In genomic region chr7:42745357-42746022, GRCh38 we compare ENCODE assay signal across 8 cellular contexts.
A peak's percentile ranks its signal among the peaks of the same experiment; 100 is the strongest.
DNase-seq lines count a peak whose midpoint lies in the region; ATAC-seq and TF ChIP-seq lines count a peak whose summit lies in the region.

No MANE protein-coding gene starts in this region.

- no peaks in the 10 kb centered on the region for H3K4me1 ChIP-seq in SK-N-SH (ENCODE audit: control insufficient read depth in 1 of 2, insufficient read depth in 2 of 2, low read depth in 1 of 2, low read length in 1 of 2)

- CTCF ChIA-PET in SK-N-SH (lab: Yijun Ruan, JAX): interaction anchor here (0.7 to 3.0 kb wide), 39 partner anchors 9 to 804 kb away, joined by 3 to 15 read pairs (median 4); no protein-coding TSS in a partner anchor

- no peaks in the 10 kb centered on the region for H3K4me1 Mint-ChIP-seq in activated T-helper 2 cell treated with anti-CD3 and anti-CD28 coated beads, Interferon-gamma antibody, Interleukin-2, Interleukin-4, amounts not matched to agents 10 μg/mL and 5 μg/mL and 100 μg/mL, durations not matched to agents 14 hours and 24 hours and 36 hours (ENCODE audit: low read depth)

- H3K4me3 Mint-ChIP-seq in activated T-helper 2 cell treated with anti-CD3 and anti-CD28 coated beads, Interferon-gamma antibody, Interleukin-2, Interleukin-4, amounts not matched to agents 10 μg/mL and 5 μg/mL and 100 μg/mL, durations not matched to agents 14 hours and 24 hours and 36 hours (ENCODE audit: low read depth): no peak overlapping the region

- H3K27ac Mint-ChIP-seq in activated T-helper 2 cell treated with anti-CD3 and anti-CD28 coated beads, Interferon-gamma antibody, Interleukin-2, Interleukin-4, amounts not matched to agents 10 μg/mL and 5 μg/mL and 100 μg/mL, durations not matched to agents 14 hours and 24 hours and 36 hours: no peak overlapping the region

- H3K9me3 ChIP-seq in SK-N-SH: no peaks in the 10 kb centered on the region

- no peak for DNase-seq in AG09319 (ENCODE audit: extremely low read depth, low read depth)
- DNase-seq in GM20000 (ENCODE audit: low spot score): peak; percentile 22
- DNase-seq in SK-N-SH: peak; percentile 23
- DNase-seq in fibroblast of the aortic adventitia (ENCODE audit: low read depth): peak; percentile 55
- DNase-seq in stimulated activated CD4-positive, alpha-beta T cell treated with anti-CD3 and anti-CD28 coated beads, Interleukin-1b, Interleukin-23, amount 100 ng/mL, for 48 hours: peak; percentile 34
- DNase-seq in activated T-helper 2 cell treated with anti-CD3 and anti-CD28 coated beads, Interferon-gamma antibody, Interleukin-2, Interleukin-4, amounts not matched to agents 10 μg/mL and 5 μg/mL and 100 μg/mL, durations not matched to agents 14 hours and 24 hours and 36 hours (ENCODE audit: low spot score): no peak
- no peak for DNase-seq in inferior parietal cortex (ENCODE audit: extremely low spot score)

- no peak overlapping the region for H3K27ac ChIP-seq in SK-N-SH (ENCODE audit: low read depth in 2 of 2, low read length in 1 of 2)

- no peaks in the 10 kb centered on the region for H3K27me3 Mint-ChIP-seq in activated T-helper 2 cell treated with anti-CD3 and anti-CD28 coated beads, Interferon-gamma antibody, Interleukin-2, Interleukin-4, amounts not matched to agents 10 μg/mL and 5 μg/mL and 100 μg/mL, durations not matched to agents 14 hours and 24 hours and 36 hours (ENCODE audit: low read depth)

- POLR2A ChIA-PET in SK-N-SH (lab: Yijun Ruan, JAX): no interaction called here

- no peaks in the 10 kb centered on the region for H3K79me2 ChIP-seq in SK-N-SH (ENCODE audit: insufficient read depth)

- no peaks in the 10 kb centered on the region for H3K27me3 ChIP-seq in SK-N-SH (ENCODE audit: insufficient read depth)

- H4K20me1 ChIP-seq in SK-N-SH (ENCODE audit: insufficient read depth): no peaks in the 10 kb centered on the region

- no peaks in the 10 kb centered on the region for H3K36me3 ChIP-seq in SK-N-SH (replicated peaks in 1 of 2; ENCODE audit: control insufficient read depth in 1 of 2, insufficient read depth in 2 of 2, low read length in 1 of 2)

- TF ChIP-seq EP300 in SK-N-SH (IDR thresholded peaks at IDR 0.05; ENCODE audit: borderline replicate concordance in 1 of 2, low read depth in 1 of 2, low read length in 1 of 2): no peak

- H3K4me2 ChIP-seq in SK-N-SH: no peak overlapping the region

- no peak for ATAC-seq in GM19452 (IDR thresholded peaks at IDR 0.05; ENCODE audit: unreplicated experiment)

- H3K9me3 Mint-ChIP-seq in activated T-helper 2 cell treated with anti-CD3 and anti-CD28 coated beads, Interferon-gamma antibody, Interleukin-2, Interleukin-4, amounts not matched to agents 10 μg/mL and 5 μg/mL and 100 μg/mL, durations not matched to agents 14 hours and 24 hours and 36 hours: peaks cover 3% of the 10 kb centered on the region

- TF ChIP-seq CTCF in AG09319 (IDR thresholded peaks at IDR 0.05; ENCODE audit: low read depth, low read length) (peak; percentile 54), GM20000 (IDR thresholded peaks at IDR 0.05; ENCODE audit: extremely low read depth, missing control alignments) (no peak), SK-N-SH (IDR thresholded peaks at IDR 0.05) (peak; percentile 92), fibroblast of the aortic adventitia (IDR thresholded peaks at IDR 0.05; ENCODE audit: insufficient read depth, low read length) (peak; percentile 55)

- H3K4me3 ChIP-seq in SK-N-SH (ENCODE audit: low read depth in 2 of 2, low read length in 1 of 2): no peak overlapping the region
- no peak overlapping the region for H3K4me3 ChIP-seq in fibroblast of the aortic adventitia (ENCODE audit: low read depth, low read length)

- intact Hi-C loops in activated T-helper 2 cell treated with anti-CD3 and anti-CD28 coated beads, Interferon-gamma antibody, Interleukin-2, Interleukin-4, amounts not matched to agents 10 μg/mL and 5 μg/mL and 100 μg/mL, durations not matched to agents 14 hours and 24 hours and 36 hours (cut with micrococcal nuclease): no loop called here

- no peak overlapping the region for H2AFZ ChIP-seq in SK-N-SH (ENCODE audit: low read depth)

- no peaks in the 10 kb centered on the region for H3F3A ChIP-seq in SK-N-SH (replicated peaks; ENCODE audit: insufficient read depth)

- H3K9ac ChIP-seq in SK-N-SH: no peak overlapping the region

- no peak for TF ChIP-seq RAD21 in SK-N-SH (IDR thresholded peaks at IDR 0.05; ENCODE audit: low read length)

- no peaks in the 10 kb centered on the region for H3K36me3 Mint-ChIP-seq in activated T-helper 2 cell treated with anti-CD3 and anti-CD28 coated beads, Interferon-gamma antibody, Interleukin-2, Interleukin-4, amounts not matched to agents 10 μg/mL and 5 μg/mL and 100 μg/mL, durations not matched to agents 14 hours and 24 hours and 36 hours (ENCODE audit: low read depth)

- WGBS in SK-N-SH (ENCODE audit: low lambda C conversion rate): 1% methylated on average over 3 of the region's 3 CpGs

- H3K9me2 ChIP-seq in SK-N-SH: no peaks in the 10 kb centered on the region

TF ChIP-seq in SK-N-SH, 30 proteins besides CTCF, POLR2A, EP300 and RAD21:
- TF ChIP-seq TCF12 (IDR thresholded peaks at IDR 0.05) (no peak), ELF1 (IDR thresholded peaks at IDR 0.05) (no peak), NFIC (IDR thresholded peaks at IDR 0.05; ENCODE audit: borderline replicate concordance) (no peak), GABPA (IDR thresholded peaks at IDR 0.05; ENCODE audit: low read depth) (no peak), USF1 (IDR thresholded peaks at IDR 0.05; ENCODE audit: borderline replicate concordance, low read depth) (no peak), ZBTB33 (IDR thresholded peaks at IDR 0.05; ENCODE audit: borderline replicate concordance, low read depth) (no peak), EZH2phosphoT487 (IDR thresholded peaks at IDR 0.05; ENCODE audit: borderline replicate concordance, low read depth) (no peak)
- TF ChIP-seq, protein P1, sequence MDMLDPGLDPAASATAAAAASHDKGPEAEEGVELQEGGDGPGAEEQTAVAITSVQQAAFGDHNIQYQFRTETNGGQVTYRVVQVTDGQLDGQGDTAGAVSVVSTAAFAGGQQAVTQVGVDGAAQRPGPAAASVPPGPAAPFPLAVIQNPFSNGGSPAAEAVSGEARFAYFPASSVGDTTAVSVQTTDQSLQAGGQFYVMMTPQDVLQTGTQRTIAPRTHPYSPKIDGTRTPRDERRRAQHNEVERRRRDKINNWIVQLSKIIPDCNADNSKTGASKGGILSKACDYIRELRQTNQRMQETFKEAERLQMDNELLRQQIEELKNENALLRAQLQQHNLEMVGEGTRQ (IDR thresholded peaks at IDR 0.05; ENCODE audit: borderline replicate concordance, low read depth, low read length): no peak
- TF ChIP-seq, protein P2, sequence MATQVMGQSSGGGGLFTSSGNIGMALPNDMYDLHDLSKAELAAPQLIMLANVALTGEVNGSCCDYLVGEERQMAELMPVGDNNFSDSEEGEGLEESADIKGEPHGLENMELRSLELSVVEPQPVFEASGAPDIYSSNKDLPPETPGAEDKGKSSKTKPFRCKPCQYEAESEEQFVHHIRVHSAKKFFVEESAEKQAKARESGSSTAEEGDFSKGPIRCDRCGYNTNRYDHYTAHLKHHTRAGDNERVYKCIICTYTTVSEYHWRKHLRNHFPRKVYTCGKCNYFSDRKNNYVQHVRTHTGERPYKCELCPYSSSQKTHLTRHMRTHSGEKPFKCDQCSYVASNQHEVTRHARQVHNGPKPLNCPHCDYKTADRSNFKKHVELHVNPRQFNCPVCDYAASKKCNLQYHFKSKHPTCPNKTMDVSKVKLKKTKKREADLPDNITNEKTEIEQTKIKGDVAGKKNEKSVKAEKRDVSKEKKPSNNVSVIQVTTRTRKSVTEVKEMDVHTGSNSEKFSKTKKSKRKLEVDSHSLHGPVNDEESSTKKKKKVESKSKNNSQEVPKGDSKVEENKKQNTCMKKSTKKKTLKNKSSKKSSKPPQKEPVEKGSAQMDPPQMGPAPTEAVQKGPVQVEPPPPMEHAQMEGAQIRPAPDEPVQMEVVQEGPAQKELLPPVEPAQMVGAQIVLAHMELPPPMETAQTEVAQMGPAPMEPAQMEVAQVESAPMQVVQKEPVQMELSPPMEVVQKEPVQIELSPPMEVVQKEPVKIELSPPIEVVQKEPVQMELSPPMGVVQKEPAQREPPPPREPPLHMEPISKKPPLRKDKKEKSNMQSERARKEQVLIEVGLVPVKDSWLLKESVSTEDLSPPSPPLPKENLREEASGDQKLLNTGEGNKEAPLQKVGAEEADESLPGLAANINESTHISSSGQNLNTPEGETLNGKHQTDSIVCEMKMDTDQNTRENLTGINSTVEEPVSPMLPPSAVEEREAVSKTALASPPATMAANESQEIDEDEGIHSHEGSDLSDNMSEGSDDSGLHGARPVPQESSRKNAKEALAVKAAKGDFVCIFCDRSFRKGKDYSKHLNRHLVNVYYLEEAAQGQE (IDR thresholded peaks at IDR 0.05; ENCODE audit: low read depth, low read length): no peak

Comparison
In these comparisons a context has a peak if more than half of its experiments do, and no peak if none do; other contexts are left out.
1. DNase-seq: peak in GM20000 (single experiment), SK-N-SH (single experiment), fibroblast of the aortic adventitia (single experiment) and stimulated activated CD4-positive, alpha-beta T cell treated with anti-CD3 and anti-CD28 coated beads, Interleukin-1b, Interleukin-23, amount 100 ng/mL, for 48 hours (single experiment); none in AG09319 (single experiment), activated T-helper 2 cell treated with anti-CD3 and anti-CD28 coated beads, Interferon-gamma antibody, Interleukin-2, Interleukin-4, amounts not matched to agents 10 μg/mL and 5 μg/mL and 100 μg/mL, durations not matched to agents 14 hours and 24 hours and 36 hours (single experiment) and inferior parietal cortex (single experiment).